18 cellular contexts compared by ENCODE assay signal in the genomic region with DNA sequence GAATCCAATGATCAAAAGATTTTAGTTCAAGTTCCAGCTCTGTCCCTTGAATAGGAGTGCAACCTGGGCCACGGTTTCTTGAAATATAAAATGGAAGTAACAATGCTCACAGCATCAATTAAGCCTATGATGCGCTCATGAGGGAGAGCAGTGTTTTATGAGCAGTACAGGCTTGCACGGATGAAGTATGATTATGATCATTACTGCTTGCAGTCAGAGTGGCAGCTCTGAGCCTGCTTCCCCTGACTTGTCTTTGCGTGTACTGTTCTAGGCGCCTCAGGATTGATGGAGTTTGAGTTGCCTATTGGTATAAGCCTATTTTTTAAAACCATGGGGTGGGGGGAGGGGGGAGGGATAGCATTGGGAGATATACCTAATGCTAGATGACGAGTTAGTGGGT. TPM values are rescaled to one million over a fixed set of nuclear protein-coding genes. Genes with fewer than 3 reads are reported as not detected.
DNase-seq lines count a peak whose midpoint lies in the region; ATAC-seq and TF ChIP-seq lines count a peak whose summit lies in the region.
"Had no signal": no experiment of that assay in that cellular context is flagged by ENCODE, and none has a peak within 500 bp of the region (broad histone marks: within the 10 kb centered on the region; RNA-seq: fewer than 3 reads in every experiment).

No MANE protein-coding gene starts in this region.

- no peaks in the 10 kb centered on the region for H3K27me3 Mint-ChIP-seq in nephron progenitor cell (ENCODE audit: low read depth, poor library complexity)
- H3K27me3 Mint-ChIP-seq in type B pancreatic cell = no peaks in the 10 kb centered on the region
- peaks cover 1% of the 10 kb centered on the region for H3K27me3 Mint-ChIP-seq in activated CD8-positive, alpha-beta T cell treated with anti-CD3 and anti-CD28 coated beads for 36 hours

- peaks cover 32% of the 10 kb centered on the region for H3K79me2 ChIP-seq in mammary epithelial cell (ENCODE audit: insufficient read depth, low read length)

- H3K4me2 ChIP-seq in mammary epithelial cell (ENCODE audit: insufficient read depth, low read depth, low read length) = peak overlapping the region; percentile 55

- dilution Hi-C loops in mammary epithelial cell (cut with HindIII; ENCODE audit: low sequenced_read_pairs) = no loop called here

- no peak overlapping the region for H3K4me3 ChIP-seq in mammary epithelial cell (replicated peaks in 1 of 3; ENCODE audit: insufficient read depth in 1 of 3, low read depth in 2 of 3, low read length in 3 of 3)
- H3K4me3 ChIP-seq: pancreas, right atrium auricular region had no signal

- TF ChIP-seq CTCF in mammary epithelial cell (conservative IDR thresholded peaks at IDR 0.05 in 1 of 2, IDR thresholded peaks at IDR 0.05 in 1 of 2; ENCODE audit: extremely low read depth in 1 of 2, insufficient read depth in 1 of 2, low read depth in 1 of 2, low read length in 2 of 2) (no peak), nephron progenitor cell (IDR thresholded peaks at IDR 0.05) (no peak), type B pancreatic cell (conservative IDR thresholded peaks at IDR 0.05) (no peak)
- no peak for TF ChIP-seq CTCF in activated CD8-positive, alpha-beta T cell treated with anti-CD3 and anti-CD28 coated beads for 36 hours (IDR thresholded peaks at IDR 0.05)

- H3K4me1 Mint-ChIP-seq in nephron progenitor cell (peaks cover 33% of the 10 kb centered on the region), type B pancreatic cell (ENCODE audit: unreplicated experiment) (peaks cover 33% of the 10 kb centered on the region)
- no peaks in the 10 kb centered on the region for H3K4me1 Mint-ChIP-seq in activated CD8-positive, alpha-beta T cell treated with anti-CD3 and anti-CD28 coated beads for 36 hours (ENCODE audit: low read depth)
- H3K4me1 Mint-ChIP-seq: naive B cell, T-helper 17 cell had no signal

- DNase-seq in NCI-H2227 treated with DMSO at 0.1 percent for 48 hours (lab: John Stamatoyannopoulos, UW) = peak; percentile 9
- no peak for DNase-seq in mammary epithelial cell
- DNase-seq in nephron progenitor cell = no peak
- no peak for DNase-seq in type B pancreatic cell (ENCODE audit: extremely low spot score, unreplicated experiment)
- DNase-seq in activated CD8-positive, alpha-beta T cell treated with anti-CD3 and anti-CD28 coated beads for 36 hours = no peak
- DNase-seq in substantia nigra (lab: John Stamatoyannopoulos, UW) = no peak
- no peak for DNase-seq in activated T-cell treated with anti-CD3 and anti-CD28 coated beads for 4 hours
- DNase-seq: activated gamma-delta T cell treated with Interleukin-2 at 50 U/mL for 16 hours; CD8-positive, alpha-beta T cell; central memory CD4-positive, alpha-beta T cell; DMS153; naive B cell; NCI-H1105 treated with DMSO at 0.1 percent for 48 hours; NCI-H2081; pancreas; stimulated activated CD8-positive, alpha-beta memory T cell treated with anti-CD3 and anti-CD28 coated beads, Interleukin-4, amount 100 ng/mL, for 48 hours; T-helper 17 cell had no signal

- in situ Hi-C loops in mammary epithelial cell (cut with MboI; ENCODE audit: low sequenced_read_pairs in 2 of 2) = no loop called here

- ATAC-seq in activated CD8-positive, alpha-beta T cell treated with anti-CD3 and anti-CD28 coated beads for 36 hours = no peak
- ATAC-seq: CD8-positive, alpha-beta T cell; T-helper 17 cell had no signal

- no peaks in the 10 kb centered on the region for H3K27me3 ChIP-seq in mammary epithelial cell (ENCODE audit: insufficient read depth, low read length)
- H3K27me3 ChIP-seq: pancreas, right atrium auricular region had no signal

- 20% methylated on average over 5 of the region's 6 CpGs for WGBS in mammary epithelial cell (ENCODE audit: low coverage, missing lambda C conversion rate)

- peaks cover 36% of the 10 kb centered on the region for H3K36me3 Mint-ChIP-seq in nephron progenitor cell (ENCODE audit: low read depth)
- peaks cover 18% of the 10 kb centered on the region for H3K36me3 Mint-ChIP-seq in type B pancreatic cell
- H3K36me3 Mint-ChIP-seq in activated CD8-positive, alpha-beta T cell treated with anti-CD3 and anti-CD28 coated beads for 36 hours (ENCODE audit: low read depth) = no peaks in the 10 kb centered on the region
- H3K36me3 Mint-ChIP-seq: CD8-positive, alpha-beta T cell; naive B cell had no signal

- intact Hi-C loops in mammary epithelial cell (cut with micrococcal nuclease) = no loop called here
- intact Hi-C loops in activated CD8-positive, alpha-beta T cell treated with anti-CD3 and anti-CD28 coated beads for 36 hours (cut with micrococcal nuclease) = no loop called here

- CTCF ChIA-PET in mammary epithelial cell (lab: Charles Lee; ENCODE audit: low non-redundant PET) = no interaction called here
- CTCF ChIA-PET in activated CD8-positive, alpha-beta T cell treated with anti-CD3 and anti-CD28 coated beads for 36 hours (lab: Charles Lee) = no interaction called here

- H3K27ac ChIP-seq in mammary epithelial cell (ENCODE audit: insufficient read depth, low read depth, low read length) (no peak overlapping the region), substantia nigra (ENCODE audit: low read depth, low read length, poor library complexity, severe bottlenecking) (no peak overlapping the region)
- H3K27ac ChIP-seq: pancreas had no signal

- H3K27ac Mint-ChIP-seq in nephron progenitor cell (peak overlapping the region; percentile 6), type B pancreatic cell (peak overlapping the region; percentile 69)
- no peak overlapping the region for H3K27ac Mint-ChIP-seq in activated CD8-positive, alpha-beta T cell treated with anti-CD3 and anti-CD28 coated beads for 36 hours
- H3K27ac Mint-ChIP-seq: CD8-positive, alpha-beta T cell; naive B cell; T-helper 17 cell had no signal

- H3K4me3 Mint-ChIP-seq in nephron progenitor cell (no peak overlapping the region), type B pancreatic cell (peak overlapping the region; percentile 54)
- H3K4me3 Mint-ChIP-seq in activated CD8-positive, alpha-beta T cell treated with anti-CD3 and anti-CD28 coated beads for 36 hours = no peak overlapping the region
- H3K4me3 Mint-ChIP-seq: CD8-positive, alpha-beta T cell; naive B cell; T-helper 17 cell had no signal

- H3K36me3 ChIP-seq in mammary epithelial cell (ENCODE audit: insufficient read depth, low read length) = peaks cover 6% of the 10 kb centered on the region

- H3K9me3 Mint-ChIP-seq in nephron progenitor cell (no peaks in the 10 kb centered on the region), type B pancreatic cell (no peaks in the 10 kb centered on the region)
- H3K9me3 Mint-ChIP-seq in activated CD8-positive, alpha-beta T cell treated with anti-CD3 and anti-CD28 coated beads for 36 hours = no peaks in the 10 kb centered on the region
- H3K9me3 Mint-ChIP-seq: CD8-positive, alpha-beta T cell; naive B cell had no signal

- no TSS peak for BruUV-seq in mammary epithelial cell (replicated peaks; lab: Mats Ljungman, UMichigan)

- H3K4me1 ChIP-seq in mammary epithelial cell (ENCODE audit: insufficient read depth, low read length) = peaks cover 28% of the 10 kb centered on the region
- H3K4me1 ChIP-seq: pancreas had no signal

- no peaks in the 10 kb centered on the region for H3K9me3 ChIP-seq in mammary epithelial cell (replicated peaks; ENCODE audit: insufficient read depth, low read length)
- H3K9me3 ChIP-seq: pancreas, right atrium auricular region had no signal

- POLR2A ChIA-PET in activated CD8-positive, alpha-beta T cell treated with anti-CD3 and anti-CD28 coated beads for 36 hours (lab: Charles Lee) = no interaction called here

- no peak overlapping the region for H2AFZ ChIP-seq in mammary epithelial cell (ENCODE audit: low read depth, low read length)

- H3K9ac ChIP-seq in mammary epithelial cell (ENCODE audit: insufficient read depth, low read length) = no peak overlapping the region

- H4K20me1 ChIP-seq in mammary epithelial cell (ENCODE audit: insufficient read depth, low read length) = no peaks in the 10 kb centered on the region

RNA-seq across cellular contexts. Expression of a gene that starts 37.0 kb away (rescaled TPM):
- total RNA-seq in mammary epithelial cell (100 to 1,000 TPM; 110 to 172 TPM), type B pancreatic cell (ENCODE audit: low replicate concordance) (46.0 and 70.7 TPM in 2 replicates)
- 206 TPM for polyA plus RNA-seq in mammary epithelial cell
- polyA minus RNA-seq in mammary epithelial cell = 641 TPM
- total RNA-seq in activated CD8-positive, alpha-beta T cell treated with anti-CD3 and anti-CD28 coated beads for 36 hours = 1 to 10 TPM in 1 of 2 experiments, under 1 TPM in 1; 0.41 to 1.1 TPM

Comparison
In these comparisons a context has a peak if more than half of its experiments do, and no peak if none do; other contexts are left out.
1. RNA of a gene that starts 37.0 kb away (total RNA-seq): 110 to 172 TPM in mammary epithelial cell and 46.0 to 70.7 TPM in type B pancreatic cell; 0.41 to 1.1 TPM in activated CD8-positive, alpha-beta T cell treated with anti-CD3 and anti-CD28 coated beads for 36 hours; every median in the first group is over 10 times any median in the second.